ENCODE assay signal across 21 cellular contexts in genomic region chrX:120193720-120194119, GRCh38. TPM values are rescaled to one million over a fixed set of nuclear protein-coding genes. Genes with fewer than 3 reads are reported as not detected.
A peak's percentile ranks its signal among the peaks of the same experiment; 100 is the strongest.
DNase-seq lines count a peak whose midpoint lies in the region; ATAC-seq lines count a peak whose summit lies in the region.
"Not testable (repeated sequence)": the region's sequence is repeated elsewhere in the genome, so short reads cannot be mapped to it uniquely, and the experiment has no call there.
"Had no signal": no experiment of that assay in that cellular context is flagged by ENCODE, and none has a peak within 500 bp of the region (broad histone marks: within the 10 kb centered on the region; RNA-seq: fewer than 3 reads in every experiment).

No MANE protein-coding gene starts in this region.

- not testable (repeated sequence) for H3K36me3 Mint-ChIP-seq in activated CD4-positive, alpha-beta T cell treated with anti-CD3 and anti-CD28 coated beads for 36 hours (ENCODE audit: low read depth)

- peak; percentile 92 for ATAC-seq in GM18858 (IDR thresholded peaks at IDR 0.05; ENCODE audit: unreplicated experiment)
- ATAC-seq in GM19351 (IDR thresholded peaks at IDR 0.05; ENCODE audit: unreplicated experiment), result peak; percentile 92
- peak; percentile 95 for ATAC-seq in GM21526 (IDR thresholded peaks at IDR 0.05; ENCODE audit: low FRiP score, unreplicated experiment)
- peak; percentile 70 for ATAC-seq in HG02759 (IDR thresholded peaks at IDR 0.05; ENCODE audit: unreplicated experiment)
- ATAC-seq in HG03039 (IDR thresholded peaks at IDR 0.05; ENCODE audit: unreplicated experiment), result peak; percentile 62
- ATAC-seq in HG03354 (IDR thresholded peaks at IDR 0.05; ENCODE audit: poor library complexity, severe bottlenecking, unreplicated experiment), result peak; percentile 80
- peak; percentile 42 for ATAC-seq in activated CD4-positive, alpha-beta T cell treated with anti-CD3 and anti-CD28 coated beads for 36 hours

- not testable (repeated sequence) for H3K4me1 Mint-ChIP-seq in activated CD4-positive, alpha-beta T cell treated with anti-CD3 and anti-CD28 coated beads for 36 hours

- not testable (repeated sequence) for H3K27me3 Mint-ChIP-seq in activated CD4-positive, alpha-beta T cell treated with anti-CD3 and anti-CD28 coated beads for 36 hours

- DNase-seq in activated CD4-positive, alpha-beta T cell treated with anti-CD3 and anti-CD28 coated beads for 36 hours, result not testable (repeated sequence)

- H3K27ac Mint-ChIP-seq in activated CD4-positive, alpha-beta T cell treated with anti-CD3 and anti-CD28 coated beads for 36 hours, result not testable (repeated sequence)

- CTCF ChIA-PET in activated CD4-positive, alpha-beta T cell treated with anti-CD3 and anti-CD28 coated beads for 36 hours (lab: Charles Lee), result not testable (repeated sequence)

- not testable (repeated sequence) for H3K9me3 Mint-ChIP-seq in activated CD4-positive, alpha-beta T cell treated with anti-CD3 and anti-CD28 coated beads for 36 hours (ENCODE audit: low read depth)

- intact Hi-C loops in activated CD4-positive, alpha-beta T cell treated with anti-CD3 and anti-CD28 coated beads for 36 hours (cut with DNase I, micrococcal nuclease), result not testable (repeated sequence)

- POLR2A ChIA-PET in activated CD4-positive, alpha-beta T cell treated with anti-CD3 and anti-CD28 coated beads for 36 hours (lab: Charles Lee), result not testable (repeated sequence)

- not testable (repeated sequence) for H3K4me3 Mint-ChIP-seq in activated CD4-positive, alpha-beta T cell treated with anti-CD3 and anti-CD28 coated beads for 36 hours

RNA-seq across cellular contexts. Expression of gene RHOXF2, which starts 35.3 kb away (rescaled TPM):
- total RNA-seq in activated CD4-positive, alpha-beta T cell treated with anti-CD3 and anti-CD28 coated beads for 36 hours, result not detected
- total RNA-seq: activated CD4-positive, alpha-beta T cell treated with anti-CD3 and anti-CD28 coated beads, Interleukin-2, amount 10 ng/mL, durations not matched to agents 24 days and 14 days; dermis microvascular lymphatic vessel endothelial cell; esophagus mucosa; fibroblast of villous mesenchyme; H7; HT1080; left colon; lung microvascular endothelial cell; mononuclear cell; naive thymus-derived CD8-positive, alpha-beta T cell; PC-9; progenitor cell of endocrine pancreas; temporal lobe; upper lobe of right lung had no signal

RNA-seq across cellular contexts. Expression of gene ZBTB33, which starts 56.9 kb away (rescaled TPM):
- 10 to 100 TPM; 14.5 to 14.6 TPM for total RNA-seq in activated CD4-positive, alpha-beta T cell treated with anti-CD3 and anti-CD28 coated beads for 36 hours

Comparison
In these comparisons a context has a peak if more than half of its experiments do, and no peak if none do; other contexts are left out.
1. ATAC-seq: peak in every context shown above with its lines; median percentile 95 in GM21526; 92 in GM18858; 92 in GM19351; 80 in HG03354; 70 in HG02759; 62 in HG03039; 42 in activated CD4-positive, alpha-beta T cell treated with anti-CD3 and anti-CD28 coated beads for 36 hours.